In the genomic region with DNA sequence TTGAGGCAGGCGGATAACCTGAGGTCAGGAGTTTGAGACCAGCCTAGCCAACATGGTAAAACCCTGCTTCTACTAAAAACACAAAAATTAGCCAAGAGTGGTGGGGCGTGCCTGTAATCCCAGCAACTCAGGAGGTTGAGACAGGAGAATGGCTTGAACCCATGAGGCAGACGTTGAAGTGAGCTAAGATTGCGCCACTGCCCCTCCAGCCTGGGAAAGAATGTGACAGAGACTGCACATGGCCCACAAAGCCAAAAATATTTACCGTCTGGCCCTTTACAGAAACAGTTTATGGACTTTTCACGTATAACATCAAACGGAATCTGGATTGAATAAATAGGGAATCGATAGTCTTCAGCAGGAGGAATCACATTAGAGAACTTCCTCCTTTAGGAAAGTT, we compare ENCODE assay signal across 10 cellular contexts.
A peak's percentile ranks its signal among the peaks of the same experiment; 100 is the strongest.
DNase-seq lines count a peak whose midpoint lies in the region; ATAC-seq and TF ChIP-seq lines count a peak whose summit lies in the region.
"Had no signal": no experiment of that assay in that cellular context is flagged by ENCODE, and none has a peak within 500 bp of the region (broad histone marks: within the 10 kb centered on the region; RNA-seq: fewer than 3 reads in every experiment).

No MANE protein-coding gene starts in this region.

- H3K27ac ChIP-seq in effector memory CD4-positive, alpha-beta T cell (ENCODE audit: insufficient read depth, low read length, poor library complexity, severe bottlenecking), result no peak overlapping the region

- H3K4me1 Mint-ChIP-seq in activated naive CD8-positive, alpha-beta T cell treated with anti-CD3 and anti-CD28 coated beads, Interleukin-2, amount 50 U/mL, for 24 hours, result peaks cover 56% of the 10 kb centered on the region

- H3K4me3 ChIP-seq in AG09309 (ENCODE audit: control insufficient read depth, low read depth, low read length), result no peak overlapping the region
- peak overlapping the region; percentile 84 for H3K4me3 ChIP-seq in HFF-Myc (replicated peaks; ENCODE audit: low read depth, low read length)
- no peak overlapping the region for H3K4me3 ChIP-seq in effector memory CD4-positive, alpha-beta T cell (ENCODE audit: insufficient read depth, low read depth, low read length, poor library complexity, severe bottlenecking)

- ATAC-seq in activated naive CD8-positive, alpha-beta T cell treated with anti-CD3 and anti-CD28 coated beads, Interleukin-2, amount 50 U/mL, for 24 hours, result no peak
- no peak for ATAC-seq in HG02884 (IDR thresholded peaks at IDR 0.05; ENCODE audit: unreplicated experiment)
- no peak for ATAC-seq in HG03135 (IDR thresholded peaks at IDR 0.05; ENCODE audit: unreplicated experiment)

- peaks cover 32% of the 10 kb centered on the region for H3K4me1 ChIP-seq in effector memory CD4-positive, alpha-beta T cell (ENCODE audit: control insufficient read depth, insufficient read depth, low read length, poor library complexity, severe bottlenecking)

- H3K9me3 ChIP-seq in effector memory CD4-positive, alpha-beta T cell (ENCODE audit: control insufficient read depth, low read length), result no peaks in the 10 kb centered on the region
- H3K9me3 ChIP-seq: uterus had no signal

- H3K4me3 Mint-ChIP-seq in activated naive CD8-positive, alpha-beta T cell treated with anti-CD3 and anti-CD28 coated beads, Interleukin-2, amount 50 U/mL, for 24 hours, result peak overlapping the region; percentile 96

- DNase-seq in AG09309 (ENCODE audit: low read depth), result peak; percentile 17
- DNase-seq in HFF-Myc (ENCODE audit: extremely low read depth, low read depth), result no peak
- no peak for DNase-seq in activated naive CD8-positive, alpha-beta T cell treated with anti-CD3 and anti-CD28 coated beads, Interleukin-2, amount 50 U/mL, for 24 hours
- DNase-seq in kidney tubule cell (ENCODE audit: low spot score), result peak; percentile 17
- no peak for DNase-seq in NCI-H2029 treated with DMSO at 0.1 percent for 48 hours (lab: John Stamatoyannopoulos, UW)
- DNase-seq in effector memory CD4-positive, alpha-beta T cell, result no peak
- DNase-seq: activated CD4-positive, alpha-beta T cell treated with anti-CD3 and anti-CD28 coated beads, Interleukin-2, amount 50 U/mL, for 4 hours; uterus had no signal

- H3K27me3 Mint-ChIP-seq in activated naive CD8-positive, alpha-beta T cell treated with anti-CD3 and anti-CD28 coated beads, Interleukin-2, amount 50 U/mL, for 24 hours, result no peaks in the 10 kb centered on the region

- peak overlapping the region; percentile 88 for H3K27ac Mint-ChIP-seq in activated naive CD8-positive, alpha-beta T cell treated with anti-CD3 and anti-CD28 coated beads, Interleukin-2, amount 50 U/mL, for 24 hours

- peaks cover 66% of the 10 kb centered on the region for H3K36me3 Mint-ChIP-seq in activated naive CD8-positive, alpha-beta T cell treated with anti-CD3 and anti-CD28 coated beads, Interleukin-2, amount 50 U/mL, for 24 hours (ENCODE audit: low read depth)

- no peak for TF ChIP-seq CTCF in AG09309 (IDR thresholded peaks at IDR 0.05; ENCODE audit: control insufficient read depth, insufficient read depth, low read depth, low read length, missing control alignments)
- no peak for TF ChIP-seq CTCF in HFF-Myc (IDR thresholded peaks at IDR 0.05; ENCODE audit: low read depth, low read length, missing control alignments)

- no peaks in the 10 kb centered on the region for H3K9me3 Mint-ChIP-seq in activated naive CD8-positive, alpha-beta T cell treated with anti-CD3 and anti-CD28 coated beads, Interleukin-2, amount 50 U/mL, for 24 hours

- H3K27me3 ChIP-seq in effector memory CD4-positive, alpha-beta T cell (replicated peaks; ENCODE audit: control insufficient read depth, insufficient read depth, low read length, poor library complexity, severe bottlenecking), result no peaks in the 10 kb centered on the region
- H3K27me3 ChIP-seq: uterus had no signal

- H3K36me3 ChIP-seq in effector memory CD4-positive, alpha-beta T cell (ENCODE audit: control insufficient read depth, insufficient read depth, low read length), result peaks cover 50% of the 10 kb centered on the region
- H3K36me3 ChIP-seq: uterus had no signal

Comparison
In these comparisons a context has a peak if more than half of its experiments do, and no peak if none do; other contexts are left out.
1. DNase-seq: peak in AG09309 (single experiment) and kidney tubule cell (single experiment); none in HFF-Myc (single experiment), activated naive CD8-positive, alpha-beta T cell treated with anti-CD3 and anti-CD28 coated beads, Interleukin-2, amount 50 U/mL, for 24 hours (single experiment), NCI-H2029 treated with DMSO at 0.1 percent for 48 hours (single experiment) and effector memory CD4-positive, alpha-beta T cell (0 of 3).